ENCODE assay signal across 1 cellular context in the genomic region with DNA sequence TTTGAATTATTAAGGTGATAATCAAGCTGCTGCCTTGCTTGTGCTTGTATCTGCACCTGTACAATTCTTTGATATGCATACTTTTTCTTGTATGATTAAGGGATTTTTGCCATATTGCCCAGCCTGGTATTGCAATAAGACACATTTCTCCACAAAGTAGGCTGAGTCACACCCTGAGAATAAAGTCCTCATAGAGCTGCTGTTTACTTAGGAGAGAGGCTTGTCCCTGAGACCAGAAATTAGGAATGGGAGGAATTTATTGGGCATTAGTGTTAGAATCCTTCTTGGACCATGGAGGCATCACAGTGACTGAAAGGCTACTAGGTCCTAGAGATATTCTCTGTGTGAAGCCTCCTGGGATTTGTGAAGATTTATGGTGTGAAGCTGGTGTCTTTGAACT.
TF ChIP-seq lines count a peak whose summit lies in the region.

No MANE protein-coding gene starts in this region.

TF ChIP-seq in WTC11, 78 proteins besides CTCF, POLR2A, EP300 and RAD21 (continued from another document):
- TF ChIP-seq ZNF425 (CRISPR knock-in tag; conservative IDR thresholded peaks at IDR 0.05) (no peak), MYBL2 (CRISPR knock-in tag; IDR thresholded peaks at IDR 0.05) (no peak)
